ENCODE assay signal across 10 cellular contexts in the genomic region with DNA sequence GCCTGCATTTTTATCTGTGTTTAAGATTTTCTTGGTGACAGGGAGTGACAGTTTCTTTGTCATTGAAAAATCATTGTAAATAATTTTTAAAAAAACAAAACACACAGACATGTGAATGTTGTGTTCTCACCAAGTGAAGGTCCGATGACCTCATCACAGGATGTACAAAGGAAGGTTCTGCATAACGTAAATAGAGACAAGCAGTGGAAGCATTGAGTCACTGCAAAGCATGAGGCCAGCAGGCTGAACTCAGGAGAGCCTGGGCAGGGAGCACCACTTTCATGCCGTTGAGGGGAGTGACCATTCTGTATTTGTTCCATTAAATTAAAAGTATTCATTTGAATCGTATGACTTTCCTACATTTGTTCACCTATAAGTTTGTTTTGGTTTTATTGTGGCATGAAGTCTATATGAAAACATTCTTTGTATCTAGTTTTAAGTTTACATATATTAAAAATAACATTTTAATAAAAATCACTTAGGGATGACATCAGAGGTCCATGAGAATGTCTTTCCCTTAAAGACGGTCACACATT.
A peak's percentile ranks its signal among the peaks of the same experiment; 100 is the strongest.
DNase-seq lines count a peak whose midpoint lies in the region; ATAC-seq and TF ChIP-seq lines count a peak whose summit lies in the region.
"Had no signal": no experiment of that assay in that cellular context is flagged by ENCODE, and none has a peak within 500 bp of the region (broad histone marks: within the 10 kb centered on the region; RNA-seq: fewer than 3 reads in every experiment).

No MANE protein-coding gene starts in this region.

- 66 to 93% methylated on average over 3 to 4 of the region's 5 CpGs for WGBS in endodermal cell (ENCODE audit: insufficient coverage in 1 of 2, insufficient read length in 1 of 2), 2 experiments

- intact Hi-C loops in sciatic nerve (cut with DNase I) = no loop called here

- no peaks in the 10 kb centered on the region for H3K36me3 ChIP-seq in endodermal cell (ENCODE audit: control insufficient read depth, insufficient read depth, low read length)

- H3K36me3 Mint-ChIP-seq in endodermal cell (ENCODE audit: low read depth) = no peaks in the 10 kb centered on the region

- no peak overlapping the region for H3K27ac ChIP-seq in RWPE1
- no peak overlapping the region for H3K27ac ChIP-seq in endodermal cell (ENCODE audit: low read depth, low read length)
- no peak overlapping the region for H3K27ac ChIP-seq in substantia nigra (ENCODE audit: low read depth, low read length, poor library complexity, severe bottlenecking)

- peak; percentile 55 for ATAC-seq in sciatic nerve
- ATAC-seq in HG03460 (IDR thresholded peaks at IDR 0.05; ENCODE audit: unreplicated experiment) = no peak

- no peaks in the 10 kb centered on the region for H3K9me3 ChIP-seq in endodermal cell (ENCODE audit: control insufficient read depth, low read length)

- H3K4me1 Mint-ChIP-seq in endodermal cell = peaks cover 36% of the 10 kb centered on the region
- H3K4me1 Mint-ChIP-seq: central memory CD8-positive, alpha-beta T cell had no signal

- no peaks in the 10 kb centered on the region for H3K9me3 Mint-ChIP-seq in endodermal cell
- H3K9me3 Mint-ChIP-seq: IgD-negative memory B cell had no signal

- H3K27me3 ChIP-seq in endodermal cell (ENCODE audit: control insufficient read depth, insufficient read depth, low read length, poor library complexity, severe bottlenecking) = no peaks in the 10 kb centered on the region

- CTCF ChIA-PET in RWPE1 (lab: Yijun Ruan, JAX) = no interaction called here

- no peak overlapping the region for H3K27ac Mint-ChIP-seq in endodermal cell
- H3K27ac Mint-ChIP-seq: IgD-negative memory B cell had no signal

- DNase-seq in NCI-H2029 (lab: John Stamatoyannopoulos, UW) (peak; percentile 47), NCI-H2029 treated with DMSO at 0.1 percent for 48 hours (lab: John Stamatoyannopoulos, UW) (no peak), RWPE1 (ENCODE audit: low spot score) (peak; percentile 59), fibroblast of gingiva (ENCODE audit: low read depth) (peak; percentile 88), sciatic nerve (ENCODE audit: low spot score) (no peak), endodermal cell (no peak), substantia nigra (lab: John Stamatoyannopoulos, UW) (no peak)

- no peak overlapping the region for H3K4me3 Mint-ChIP-seq in endodermal cell
- H3K4me3 Mint-ChIP-seq: central memory CD8-positive, alpha-beta T cell; IgD-negative memory B cell had no signal

- H3K27me3 Mint-ChIP-seq in endodermal cell (ENCODE audit: insufficient read depth) = peaks cover 11% of the 10 kb centered on the region
- H3K27me3 Mint-ChIP-seq: central memory CD8-positive, alpha-beta T cell; IgD-negative memory B cell had no signal

- TF ChIP-seq CTCF in RWPE1 (conservative IDR thresholded peaks at IDR 0.05; ENCODE audit: low read depth) (no peak), endodermal cell (conservative IDR thresholded peaks at IDR 0.05) (no peak)

- POLR2A ChIA-PET in RWPE1 (lab: Yijun Ruan, JAX; ENCODE audit: low non-redundant PET) = no interaction called here

- H3K4me1 ChIP-seq in endodermal cell (ENCODE audit: control insufficient read depth, insufficient read depth, low read length) = peaks cover 8% of the 10 kb centered on the region

- H3K9ac ChIP-seq in endodermal cell (ENCODE audit: extremely low read depth, low read length, poor library complexity, severe bottlenecking) = no peak overlapping the region

- no peak overlapping the region for H3K4me3 ChIP-seq in endodermal cell (ENCODE audit: low read length)

Comparison
In these comparisons a context has a peak if more than half of its experiments do, and no peak if none do; other contexts are left out.
1. DNase-seq: peak in NCI-H2029 (single experiment), RWPE1 (single experiment) and fibroblast of gingiva (single experiment); none in NCI-H2029 treated with DMSO at 0.1 percent for 48 hours (single experiment), sciatic nerve (single experiment), endodermal cell (single experiment) and substantia nigra (0 of 49).